24 cellular contexts compared by ENCODE assay signal in genomic region chr1:21707086-21707840, GRCh38. TPM values are rescaled to one million over a fixed set of nuclear protein-coding genes. Genes with fewer than 3 reads are reported as not detected.
DNase-seq lines count a peak whose midpoint lies in the region; ATAC-seq and TF ChIP-seq lines count a peak whose summit lies in the region.
"Had no signal": no experiment of that assay in that cellular context is flagged by ENCODE, and none has a peak within 500 bp of the region (broad histone marks: within the 10 kb centered on the region; RNA-seq: fewer than 3 reads in every experiment).

No MANE protein-coding gene starts in this region.

- H2BK12ac ChIP-seq in H9 (ENCODE audit: insufficient read length, low read depth, low read length) = no peak overlapping the region

- no peak overlapping the region for H4K8ac ChIP-seq in H9 (replicated peaks; ENCODE audit: insufficient read length, low read depth, low read length)

- H3K18ac ChIP-seq in H9 (ENCODE audit: insufficient read length, low read depth, low read length) = no peak overlapping the region

- no peaks in the 10 kb centered on the region for H4K20me1 ChIP-seq in H9 (ENCODE audit: control insufficient read depth, insufficient read depth, insufficient read length)

- H2BK20ac ChIP-seq in H9 (ENCODE audit: low read depth, low read length, poor library complexity, severe bottlenecking) = no peak overlapping the region

- no peak overlapping the region for H3K27ac ChIP-seq in H9 (ENCODE audit: insufficient read length, low read depth, low read length)
- peak overlapping the region; percentile 53 for H3K27ac ChIP-seq in neutrophil
- H3K27ac ChIP-seq: breast epithelium, left lung, psoas muscle, tibial artery had no signal

- intact Hi-C loops in Right ventricle myocardium inferior (cut with DNase I) = no loop called here

- no peak overlapping the region for H2BK15ac ChIP-seq in H9 (ENCODE audit: low read depth, low read length)

- H3K9me3 Mint-ChIP-seq in H9 (no peaks in the 10 kb centered on the region), WTC11 (no peaks in the 10 kb centered on the region)
- H3K9me3 Mint-ChIP-seq in stimulated activated naive CD8-positive, alpha-beta T cell treated with anti-CD3 and anti-CD28 coated beads, Interleukin-15, amount 100 ng/mL, for 72 hours = no peaks in the 10 kb centered on the region
- H3K9me3 Mint-ChIP-seq: activated naive CD8-positive, alpha-beta T cell treated with anti-CD3 and anti-CD28 coated beads for 36 hours; CD4-positive, alpha-beta memory T cell; dendritic cell treated with granulocyte-macrophage colony-stimulating factor and Interleukin-4, amounts not matched to agents 40 ng/mL and 50 ng/mL, for 4 days; immature natural killer cell had no signal

- H2BK120ac ChIP-seq in H9 (ENCODE audit: low read depth, low read length, poor library complexity, severe bottlenecking) = no peak overlapping the region

- H3K79me2 ChIP-seq in H9 (ENCODE audit: insufficient read depth, low read length) = no peaks in the 10 kb centered on the region

- H3K4me1 Mint-ChIP-seq in H9 (peaks cover 18 to 25% of the 10 kb centered on the region in 2 experiments), WTC11 (peaks cover 38% of the 10 kb centered on the region)
- peaks cover 11% of the 10 kb centered on the region for H3K4me1 Mint-ChIP-seq in stimulated activated naive CD8-positive, alpha-beta T cell treated with anti-CD3 and anti-CD28 coated beads, Interleukin-15, amount 100 ng/mL, for 72 hours
- H3K4me1 Mint-ChIP-seq: immature natural killer cell had no signal

- no peaks in the 10 kb centered on the region for H3K23me2 ChIP-seq in H9 (ENCODE audit: insufficient read length, low read depth, low read length, poor library complexity, severe bottlenecking)

- H3K79me1 ChIP-seq in H9 (ENCODE audit: insufficient read depth, low read depth, low read length, poor library complexity, severe bottlenecking) = no peaks in the 10 kb centered on the region

- no CpG with 5 or more reads among the region's 5 CpGs for WGBS in H9 (ENCODE audit: extremely low coverage, insufficient read length, low lambda C conversion rate)

- no peak overlapping the region for H4K5ac ChIP-seq in H9 (ENCODE audit: insufficient read length, low read depth, low read length)

- DNase-seq in H9 = no peak
- DNase-seq in WTC11 (ENCODE audit: low spot score) = no peak
- peak; percentile 30 for DNase-seq in dermis blood vessel endothelial cell
- no peak for DNase-seq in stimulated activated naive CD8-positive, alpha-beta T cell treated with anti-CD3 and anti-CD28 coated beads, Interleukin-15, amount 100 ng/mL, for 72 hours
- DNase-seq in Right ventricle myocardium inferior (ENCODE audit: missing footprints) = no peak
- no peak for DNase-seq in NCI-H2227 (lab: John Stamatoyannopoulos, UW; ENCODE audit: unreplicated experiment)
- DNase-seq: activated CD4-positive, CD25-positive, alpha-beta regulatory T cell treated with anti-CD3 and anti-CD28 coated beads, Interleukin-2, amount 50 U/mL, for 72 hours; activated naive CD8-positive, alpha-beta T cell treated with anti-CD3 and anti-CD28 coated beads for 36 hours; CD4-positive, alpha-beta memory T cell; immature natural killer cell; NCI-H1092; NCI-H2029 treated with DMSO at 0.1 percent for 48 hours; NCI-H774; psoas muscle; small intestine; stimulated activated CD4-positive, alpha-beta T cell treated with anti-CD3 and anti-CD28 coated beads, Interleukin-2, amount 100 ng/mL, for 48 hours; stimulated activated naive CD4-positive, alpha-beta T cell treated with Interleukin-2 at 50 U/mL for 16 hours; T1000 had no signal

- H3K4me3 Mint-ChIP-seq in H9 (no peak overlapping the region), WTC11 (peak overlapping the region; percentile 21; the same call in 1 of the 2 replicates)
- no peak overlapping the region for H3K4me3 Mint-ChIP-seq in stimulated activated naive CD8-positive, alpha-beta T cell treated with anti-CD3 and anti-CD28 coated beads, Interleukin-15, amount 100 ng/mL, for 72 hours
- H3K4me3 Mint-ChIP-seq: activated naive CD8-positive, alpha-beta T cell treated with anti-CD3 and anti-CD28 coated beads for 36 hours; CD4-positive, alpha-beta memory T cell; dendritic cell treated with granulocyte-macrophage colony-stimulating factor and Interleukin-4, amounts not matched to agents 40 ng/mL and 50 ng/mL, for 4 days; immature natural killer cell had no signal

- no peak for ATAC-seq in WTC11
- ATAC-seq in stimulated activated naive CD8-positive, alpha-beta T cell treated with anti-CD3 and anti-CD28 coated beads, Interleukin-15, amount 100 ng/mL, for 72 hours = no peak
- ATAC-seq in Right ventricle myocardium inferior = no peak
- ATAC-seq in HG03432 (IDR thresholded peaks at IDR 0.05; ENCODE audit: unreplicated experiment) = no peak

- H3K9ac ChIP-seq in H9 (ENCODE audit: extremely low read depth, insufficient read length, low read length) = no peak overlapping the region

- H3K4me3 ChIP-seq in neutrophil (ENCODE audit: low read depth in 1 of 2, low read length in 1 of 2) = no peak overlapping the region
- H3K4me3 ChIP-seq: breast epithelium, left lung, psoas muscle, tibial artery had no signal

- no peak overlapping the region for H2BK5ac ChIP-seq in H9 (ENCODE audit: insufficient read length, low read length)

- TF ChIP-seq CTCF in H9 (conservative IDR thresholded peaks at IDR 0.05) = no peak
- no peak for TF ChIP-seq CTCF in WTC11 (IDR thresholded peaks at IDR 0.05)
- no peak for TF ChIP-seq CTCF in neutrophil (IDR thresholded peaks at IDR 0.05)

- CTCF ChIA-PET in WTC11 (lab: Charles Lee) = no interaction called here

- H3K36me3 Mint-ChIP-seq in H9 (ENCODE audit: insufficient read depth in 1 of 3, low read depth in 3 of 3) (peaks cover 11 to 43% (median 39%) of the 10 kb centered on the region in 3 experiments; a peak in 6 of 7 replicates), WTC11 (peaks cover 38% of the 10 kb centered on the region)

- H3K4ac ChIP-seq in H9 (ENCODE audit: low read depth, low read length) = no peak overlapping the region

- no peaks in the 10 kb centered on the region for H3K27me3 ChIP-seq in H9 (ENCODE audit: insufficient read depth, low read length)
- H3K27me3 ChIP-seq in neutrophil = no peaks in the 10 kb centered on the region
- H3K27me3 ChIP-seq: breast epithelium, left lung, tibial artery had no signal

- POLR2A ChIA-PET in WTC11 (lab: Charles Lee) = no interaction called here

- H4K91ac ChIP-seq in H9 (ENCODE audit: insufficient read length, low read depth, low read length) = no peak overlapping the region

- H2AFZ ChIP-seq in H9 (ENCODE audit: low read length) = no peak overlapping the region

- H3K36me3 ChIP-seq in neutrophil = peaks cover 69% of the 10 kb centered on the region

- H2AK5ac ChIP-seq in H9 (ENCODE audit: insufficient read length, low read length) = no peak overlapping the region

- no peak overlapping the region for H3K14ac ChIP-seq in H9 (ENCODE audit: insufficient read depth, low read length)

- H3K56ac ChIP-seq in H9 (ENCODE audit: insufficient read length, low read depth, low read length) = no peak overlapping the region

- no peak overlapping the region for H3K23ac ChIP-seq in H9 (ENCODE audit: insufficient read length, low read depth, low read length)

- H3K9me3 ChIP-seq in H9 (ENCODE audit: control insufficient read depth, low read depth, low read length) = no peaks in the 10 kb centered on the region
- no peaks in the 10 kb centered on the region for H3K9me3 ChIP-seq in neutrophil
- H3K9me3 ChIP-seq: breast epithelium, left lung, psoas muscle, tibial artery had no signal

- H3T11ph ChIP-seq in H9 (ENCODE audit: low read length) = no peak overlapping the region

- H3K27me3 Mint-ChIP-seq in H9 (ENCODE audit: low read depth) (no peaks in the 10 kb centered on the region), WTC11 (ENCODE audit: low read depth) (no peaks in the 10 kb centered on the region)
- H3K27me3 Mint-ChIP-seq in stimulated activated naive CD8-positive, alpha-beta T cell treated with anti-CD3 and anti-CD28 coated beads, Interleukin-15, amount 100 ng/mL, for 72 hours = no peaks in the 10 kb centered on the region
- H3K27me3 Mint-ChIP-seq: activated naive CD8-positive, alpha-beta T cell treated with anti-CD3 and anti-CD28 coated beads for 36 hours; CD4-positive, alpha-beta memory T cell; dendritic cell treated with granulocyte-macrophage colony-stimulating factor and Interleukin-4, amounts not matched to agents 40 ng/mL and 50 ng/mL, for 4 days had no signal

- H3K4me1 ChIP-seq in H9 (ENCODE audit: insufficient read depth, low read length) (peaks cover 2% of the 10 kb centered on the region), neutrophil (ENCODE audit: control insufficient read depth in 1 of 2, insufficient read depth in 1 of 2, low read depth in 1 of 2, low read length in 1 of 2) (peaks cover 8 to 13% of the 10 kb centered on the region in 2 experiments)
- H3K4me1 ChIP-seq: breast epithelium, psoas muscle, tibial artery had no signal

- no peak overlapping the region for H3K4me2 ChIP-seq in H9 (ENCODE audit: insufficient read depth, insufficient read length, low read length)

- peak overlapping the region in 2 of 3 experiments; percentile 19 to 85; a peak in 3 of 7 replicates for H3K27ac Mint-ChIP-seq in H9
- H3K27ac Mint-ChIP-seq in WTC11 = peak overlapping the region; percentile 75
- H3K27ac Mint-ChIP-seq in stimulated activated naive CD8-positive, alpha-beta T cell treated with anti-CD3 and anti-CD28 coated beads, Interleukin-15, amount 100 ng/mL, for 72 hours = peak overlapping the region in 1 of 2 donors; percentile 31
- H3K27ac Mint-ChIP-seq: activated naive CD8-positive, alpha-beta T cell treated with anti-CD3 and anti-CD28 coated beads for 36 hours; dendritic cell treated with granulocyte-macrophage colony-stimulating factor and Interleukin-4, amounts not matched to agents 40 ng/mL and 50 ng/mL, for 4 days had no signal

TF ChIP-seq in WTC11, 78 proteins besides CTCF, POLR2A, EP300 and RAD21 (continues in another document):
- TF ChIP-seq OVOL2 (CRISPR knock-in tag; IDR thresholded peaks at IDR 0.05; ENCODE audit: borderline replicate concordance) = no peak
- TF ChIP-seq HMGA2 (CRISPR knock-in tag; IDR thresholded peaks at IDR 0.05) = no peak
- TF ChIP-seq, protein P1, sequence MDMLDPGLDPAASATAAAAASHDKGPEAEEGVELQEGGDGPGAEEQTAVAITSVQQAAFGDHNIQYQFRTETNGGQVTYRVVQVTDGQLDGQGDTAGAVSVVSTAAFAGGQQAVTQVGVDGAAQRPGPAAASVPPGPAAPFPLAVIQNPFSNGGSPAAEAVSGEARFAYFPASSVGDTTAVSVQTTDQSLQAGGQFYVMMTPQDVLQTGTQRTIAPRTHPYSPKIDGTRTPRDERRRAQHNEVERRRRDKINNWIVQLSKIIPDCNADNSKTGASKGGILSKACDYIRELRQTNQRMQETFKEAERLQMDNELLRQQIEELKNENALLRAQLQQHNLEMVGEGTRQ (CRISPR knock-in tag; IDR thresholded peaks at IDR 0.05) = no peak
- no peak for TF ChIP-seq SMAD4 (CRISPR knock-in tag; IDR thresholded peaks at IDR 0.05)

RNA-seq across cellular contexts. Expression of gene RAP1GAP, which starts 38.1 kb away (rescaled TPM):
- total RNA-seq in H9 (2021) = 6.4 and 7.9 TPM in 2 replicates
- total RNA-seq in WTC11 (2021) = 7.6 to 9.9 TPM (median 9.7 TPM) in 3 replicates
- under 0.01 and 0.05 TPM in 2 replicates for total RNA-seq in dermis blood vessel endothelial cell
- 4.5 TPM for total RNA-seq in Right ventricle myocardium inferior
